27 cellular contexts compared by ENCODE assay signal in genomic region chr3:42714151-42714852, GRCh38. TPM values are rescaled to one million over a fixed set of nuclear protein-coding genes. Genes with fewer than 3 reads are reported as not detected.
"Had no signal": no experiment of that assay in that cellular context is flagged by ENCODE, and none has a peak within 500 bp of the region (broad histone marks: within the 10 kb centered on the region; RNA-seq: fewer than 3 reads in every experiment).

No MANE protein-coding gene starts in this region.

- H3K9me3 Mint-ChIP-seq: memory B cell; mesothelial cell of epicardium; natural killer cell treated with Interleukin-12 subunit alpha and Interleukin-12 subunit beta and Interleukin-15 and Interleukin-18, amount 100 ng/mL, for 72 hours; neural progenitor cell; stimulated activated naive B cell treated with anti-CD40 and anti-IgM and Interleukin-4, amounts not matched to agents 10 μg/mL and 1 μg/mL and 100 μg/mL, for 72 hours; stimulated activated naive CD8-positive, alpha-beta T cell treated with anti-CD3 and anti-CD28 coated beads, Interleukin-15, amount 100 ng/mL, for 72 hours had no signal

- H2AFZ ChIP-seq: neural progenitor cell had no signal

- H3K36me3 Mint-ChIP-seq: memory B cell; mesothelial cell of epicardium; natural killer cell treated with Interleukin-12 subunit alpha and Interleukin-12 subunit beta and Interleukin-15 and Interleukin-18, amount 100 ng/mL, for 72 hours; neural progenitor cell; stimulated activated naive B cell treated with anti-CD40 and anti-IgM and Interleukin-4, amounts not matched to agents 10 μg/mL and 1 μg/mL and 100 μg/mL, for 72 hours had no signal

- H3K9me3 ChIP-seq: gastrocnemius medialis, heart right ventricle, left lung, lower lobe of right lung, ovary, prostate gland, thoracic aorta had no signal

- H3K4me1 ChIP-seq: left lung, lower lobe of right lung, neural progenitor cell, prostate gland had no signal

- DNase-seq: effector memory CD4-positive, alpha-beta T cell; gastrocnemius medialis; heart right ventricle; hypothalamus; lower lobe of right lung; nucleus accumbens; stimulated activated CD4-positive, alpha-beta T cell treated with anti-CD3 and anti-CD28 coated beads, Interleukin-2, amount 100 ng/mL, for 24 hours; stimulated activated CD4-positive, alpha-beta T cell treated with anti-CD3 and anti-CD28 coated beads, Interleukin-4, amount 100 ng/mL, for 4 hours; stimulated activated naive B cell treated with anti-CD40 and anti-IgM and Interleukin-4, amounts not matched to agents 10 μg/mL and 1 μg/mL and 100 μg/mL, for 72 hours; stimulated activated naive CD8-positive, alpha-beta T cell treated with anti-CD3 and anti-CD28 coated beads, Interleukin-15, amount 100 ng/mL, for 72 hours; trophoblast cell had no signal

- ATAC-seq: esophagus mucosa; gastrocnemius medialis; heart right ventricle; natural killer cell treated with Interleukin-12 subunit alpha and Interleukin-12 subunit beta and Interleukin-15 and Interleukin-18, amount 100 ng/mL, for 72 hours; sciatic nerve; stimulated activated naive B cell treated with anti-CD40 and anti-IgM and Interleukin-4, amounts not matched to agents 10 μg/mL and 1 μg/mL and 100 μg/mL, for 72 hours; stimulated activated naive CD8-positive, alpha-beta T cell treated with anti-CD3 and anti-CD28 coated beads, Interleukin-15, amount 100 ng/mL, for 72 hours had no signal

- H3K4me3 ChIP-seq: gastrocnemius medialis, heart right ventricle, left lung, lower lobe of right lung, neural progenitor cell, ovary, prostate gland, thoracic aorta had no signal

- H3K27ac Mint-ChIP-seq: memory B cell; mesothelial cell of epicardium; natural killer cell treated with Interleukin-12 subunit alpha and Interleukin-12 subunit beta and Interleukin-15 and Interleukin-18, amount 100 ng/mL, for 72 hours; neural progenitor cell; stimulated activated naive B cell treated with anti-CD40 and anti-IgM and Interleukin-4, amounts not matched to agents 10 μg/mL and 1 μg/mL and 100 μg/mL, for 72 hours; stimulated activated naive CD8-positive, alpha-beta T cell treated with anti-CD3 and anti-CD28 coated beads, Interleukin-15, amount 100 ng/mL, for 72 hours had no signal

- H3K4me3 Mint-ChIP-seq: memory B cell; mesothelial cell of epicardium; natural killer cell treated with Interleukin-12 subunit alpha and Interleukin-12 subunit beta and Interleukin-15 and Interleukin-18, amount 100 ng/mL, for 72 hours; neural progenitor cell; stimulated activated naive B cell treated with anti-CD40 and anti-IgM and Interleukin-4, amounts not matched to agents 10 μg/mL and 1 μg/mL and 100 μg/mL, for 72 hours; stimulated activated naive CD8-positive, alpha-beta T cell treated with anti-CD3 and anti-CD28 coated beads, Interleukin-15, amount 100 ng/mL, for 72 hours had no signal

- H3K36me3 ChIP-seq: gastrocnemius medialis, heart right ventricle, left lung, lower lobe of right lung, neural progenitor cell, ovary, prostate gland, thoracic aorta had no signal

- H3K4me1 Mint-ChIP-seq: mesothelial cell of epicardium; neural progenitor cell; stimulated activated naive CD8-positive, alpha-beta T cell treated with anti-CD3 and anti-CD28 coated beads, Interleukin-15, amount 100 ng/mL, for 72 hours had no signal

- H3K27me3 ChIP-seq: gastrocnemius medialis, heart right ventricle, left lung, neural progenitor cell, ovary had no signal

- FAIRE-seq: endometrium, islet of Langerhans had no signal

- H3K27ac ChIP-seq: gastrocnemius medialis, heart right ventricle, left lung, lower lobe of right lung, neural progenitor cell, ovary, prostate gland, thoracic aorta had no signal

- H3K4me2 ChIP-seq: neural progenitor cell had no signal

- H3K9ac ChIP-seq: neural progenitor cell had no signal

RNA-seq across cellular contexts. Expression of gene HHATL, which starts 11.7 kb away (rescaled TPM):
- total RNA-seq: esophagus mucosa; fibroblast of lung; mesothelial cell of epicardium; natural killer cell treated with Interleukin-12 subunit alpha and Interleukin-12 subunit beta and Interleukin-15 and Interleukin-18, amount 100 ng/mL, for 72 hours; renal cortical epithelial cell; sciatic nerve; thoracic aorta had no signal
- polyA plus RNA-seq: fibroblast of lung had no signal

RNA-seq across cellular contexts. Expression of gene KLHL40, which starts 29.0 kb away (rescaled TPM):
- total RNA-seq: esophagus mucosa; fibroblast of lung; left lung; lower lobe of right lung; mesothelial cell of epicardium; natural killer cell treated with Interleukin-12 subunit alpha and Interleukin-12 subunit beta and Interleukin-15 and Interleukin-18, amount 100 ng/mL, for 72 hours; ovary; renal cortical epithelial cell; subcutaneous adipose tissue; thoracic aorta had no signal
- polyA plus RNA-seq: fibroblast of lung, ovary had no signal

RNA-seq across cellular contexts. Expression of gene CCDC13, which starts 58.8 kb away (rescaled TPM):
- total RNA-seq: esophagus mucosa, skeletal muscle tissue had no signal
